In the genomic region with DNA sequence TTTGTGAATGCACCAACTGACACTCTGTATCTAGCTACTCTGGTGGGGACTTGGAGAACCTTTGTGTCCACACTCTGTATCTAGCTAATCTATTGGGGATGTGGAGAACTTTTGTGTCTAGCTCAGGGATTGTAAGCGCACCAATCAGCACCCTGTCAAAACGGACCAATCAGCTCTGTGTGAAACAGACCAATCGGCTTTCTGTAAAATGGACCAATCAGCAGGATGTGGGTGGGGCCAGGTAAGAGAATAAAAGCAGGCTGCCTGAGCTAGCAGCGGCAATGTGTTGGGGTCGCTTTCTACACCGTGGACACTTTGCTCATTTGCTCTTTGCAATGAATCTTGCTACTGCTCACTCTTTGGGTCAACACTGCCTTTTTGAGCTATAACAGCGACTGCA, we compare ENCODE assay signal across 6 cellular contexts.
DNase-seq lines count a peak whose midpoint lies in the region; ATAC-seq, FAIRE-seq and TF ChIP-seq lines count a peak whose summit lies in the region.
"Not testable (repeated sequence)": the region's sequence is repeated elsewhere in the genome, so short reads cannot be mapped to it uniquely, and the experiment has no call there.

No MANE protein-coding gene starts in this region.

- WGBS in K562 (ENCODE audit: insufficient coverage, low coverage, missing lambda C conversion rate): 18% methylated on average over 7 of the region's 7 CpGs
- 88% methylated on average over 7 of the region's 7 CpGs; no CpG with 5 or more reads in 1 of the 2 experiments for WGBS in H1 (ENCODE audit: extremely low coverage in 1 of 2, insufficient coverage in 1 of 2, insufficient read length in 1 of 2, insufficient replicate concordance in 2 of 2, low coverage in 1 of 2, low lambda C conversion rate in 2 of 2, missing lambda C conversion rate in 1 of 2), 2 experiments
- WGBS in HepG2 (ENCODE audit: low lambda C conversion rate): 63% methylated on average over 7 of the region's 7 CpGs
- WGBS in testis, 2 donors: 58 to 86% methylated on average over 7 of the region's 7 CpGs

- not testable (repeated sequence) for H3K23me2 ChIP-seq in H1 (ENCODE audit: low read depth, low read length)

- H2BK120ac ChIP-seq in H1 (replicated peaks; ENCODE audit: low read depth, low read length): not testable (repeated sequence)

- not testable (repeated sequence) for TF ChIP-seq CTCF in WTC11 (IDR thresholded peaks at IDR 0.05); K562 (IDR thresholded peaks at IDR 0.05 in 2 of 3, conservative IDR thresholded peaks at IDR 0.05 in 1 of 3; ENCODE audit: insufficient read depth in 2 of 3, low read depth in 1 of 3, low read length in 3 of 3); H1 (IDR thresholded peaks at IDR 0.05; ENCODE audit: control extremely low read depth in 1 of 3, insufficient read depth in 1 of 3, low read depth in 1 of 3, low read length in 3 of 3); HepG2 (CRISPR knock-in tag; IDR thresholded peaks at IDR 0.05); testis (IDR thresholded peaks at IDR 0.05)

- H2BK15ac ChIP-seq in H1 (ENCODE audit: low read length): not testable (repeated sequence)

- CTCF ChIA-PET in WTC11 (lab: Charles Lee): interaction anchor here (0.8 to 2.0 kb wide), 3 partner anchors 31 to 513 kb away, joined by 3 to 9 read pairs (median 8); partner anchors contain the start of gene SSR3
- CTCF ChIA-PET in K562 (lab: Yijun Ruan, JAX; ENCODE audit: low intra/inter-chr PET ratio): interaction anchor here (0.6 kb wide), 1 partner anchor 52 kb away, joined by 3 read pairs; no protein-coding TSS in a partner anchor
- CTCF ChIA-PET in H1 (lab: Charles Lee; ENCODE audit: partially characterized antibody): interaction anchor here (0.8 to 6.0 kb wide), 10 partner anchors 9 to 132 kb away, joined by 3 to 44 read pairs (median 6); no protein-coding TSS in a partner anchor
- CTCF ChIA-PET in HepG2 (lab: Yijun Ruan, JAX; ENCODE audit: low intra/inter-chr PET ratio, low total read pairs): not testable (repeated sequence)

- not testable (repeated sequence) for H4K20me1 ChIP-seq in K562 (replicated peaks; ENCODE audit: control insufficient read depth, insufficient read depth, low read length); H1 (replicated peaks in 1 of 2; ENCODE audit: control insufficient read depth in 1 of 2, insufficient read depth in 2 of 2, low read length in 2 of 2); HepG2 (ENCODE audit: insufficient read depth, low read length)

- H2BK5ac ChIP-seq in H1 (ENCODE audit: low read depth, low read length): not testable (repeated sequence)

- not testable (repeated sequence) for H3K4me1 ChIP-seq in K562 (replicated peaks in 1 of 2; ENCODE audit: control insufficient read depth in 2 of 2, insufficient read depth in 2 of 2, low read length in 2 of 2); H1 (replicated peaks in 1 of 4; ENCODE audit: control insufficient read depth in 3 of 4, insufficient read depth in 4 of 4, low read length in 3 of 4); testis
- H3K4me1 ChIP-seq in HepG2 (ENCODE audit: insufficient read depth, low read length): peaks cover 15% of the 10 kb centered on the region

- not testable (repeated sequence) for H3K9me3 ChIP-seq in K562 (replicated peaks; ENCODE audit: control insufficient read depth, insufficient read depth, low read depth, low read length); H1 (ENCODE audit: insufficient read depth in 2 of 2, low read depth in 1 of 2, low read length in 1 of 2); HepG2 (ENCODE audit: low read length); testis

- H3K9me1 ChIP-seq in K562 (ENCODE audit: control insufficient read depth, insufficient read depth, low read length): not testable (repeated sequence)

- not testable (repeated sequence) for H3K14ac ChIP-seq in H1 (ENCODE audit: insufficient read length)

- intact Hi-C loops in K562 (cut with micrococcal nuclease): loop anchor here (5.0 to 10.0 kb wide), 5 partner anchors 45 to 1043 kb away; no protein-coding TSS in a partner anchor
- intact Hi-C loops in HepG2 (cut with micrococcal nuclease; ENCODE audit: unreplicated experiment); testis (cut with DNase I; ENCODE audit: low total_unique reads): not testable (repeated sequence)

- not testable (repeated sequence) for H4K8ac ChIP-seq in H1 (ENCODE audit: extremely low read depth, insufficient read depth, low read length)

- H3K27ac ChIP-seq in K562 (ENCODE audit: extremely low read depth, low read depth, low read length); H1 (ENCODE audit: low read depth, low read length); HepG2 (ENCODE audit: extremely low read length, insufficient read depth, low read length); testis: not testable (repeated sequence)

- H3K79me2 ChIP-seq in K562 (ENCODE audit: control insufficient read depth, insufficient read depth, low read length); H1 (ENCODE audit: control insufficient read depth in 1 of 2, insufficient read depth in 2 of 2, low read length in 2 of 2); HepG2 (ENCODE audit: insufficient read depth, low read length): not testable (repeated sequence)

- H3K56ac ChIP-seq in H1 (replicated peaks; ENCODE audit: insufficient read length, low read depth, low read length): not testable (repeated sequence)

- H3K4ac ChIP-seq in H1 (replicated peaks; ENCODE audit: insufficient read length, low read depth, low read length): not testable (repeated sequence)

- H3K4me1 Mint-ChIP-seq in WTC11: peaks cover 17% of the 10 kb centered on the region

- H3K4me2 ChIP-seq in K562 (ENCODE audit: insufficient read depth, low read length); H1 (ENCODE audit: insufficient read depth in 1 of 2, low read depth in 2 of 2, low read length in 2 of 2); HepG2 (ENCODE audit: low read depth, low read length): not testable (repeated sequence)

- H3K27ac Mint-ChIP-seq in WTC11: not testable (repeated sequence)

- H3K4me3 ChIP-seq in K562; H1 (ENCODE audit: extremely low read depth in 1 of 4, insufficient read depth in 2 of 4, low read depth in 3 of 4, low read length in 4 of 4); HepG2 (replicated peaks in 1 of 3; ENCODE audit: insufficient read depth in 1 of 3, low read depth in 2 of 3, low read length in 3 of 3): not testable (repeated sequence)
- peak overlapping the region; percentile 31 to 39 for H3K4me3 ChIP-seq in testis

- FAIRE-seq in K562 (lab: Jason Lieb, UNC); H1 (lab: Jason Lieb, UNC); HepG2 (lab: Jason Lieb, UNC): not testable (repeated sequence)

- peaks cover 0 to 18% of the 10 kb centered on the region in 2 experiments; a peak in 2 of 5 replicates for H3K27me3 ChIP-seq in K562 (ENCODE audit: control insufficient read depth in 2 of 2, insufficient read depth in 2 of 2, low read length in 2 of 2)
- not testable (repeated sequence) for H3K27me3 ChIP-seq in H1 (replicated peaks in 1 of 4; ENCODE audit: control insufficient read depth in 3 of 4, extremely low read depth in 1 of 4, insufficient read depth in 3 of 4, low read length in 3 of 4); HepG2 (ENCODE audit: control insufficient read depth in 1 of 2, insufficient read depth in 2 of 2, low read length in 2 of 2); testis

- not testable (repeated sequence) for H3K23ac ChIP-seq in H1 (ENCODE audit: insufficient read length)

- DNase-seq in DMS53 (lab: John Stamatoyannopoulos, UW) (peak; percentile 26), testis (peak; percentile 76)
- DNase-seq in WTC11 (ENCODE audit: low spot score); K562 (ENCODE audit: extremely low read depth in 1 of 4, low spot score in 3 of 4); H1 (ENCODE audit: low read depth in 1 of 2, low spot score in 2 of 2); HepG2 (ENCODE audit: low spot score): not testable (repeated sequence)

- not testable (repeated sequence) for H4K91ac ChIP-seq in H1 (replicated peaks; ENCODE audit: insufficient read length, low read length)

- not testable (repeated sequence) for TF ChIP-seq POLR2A in K562 (conservative IDR thresholded peaks at IDR 0.05); H1 (IDR thresholded peaks at IDR 0.05; ENCODE audit: control extremely low read depth in 1 of 2, low read depth in 2 of 2, low read length in 2 of 2); HepG2 (IDR thresholded peaks at IDR 0.05; ENCODE audit: insufficient read depth in 1 of 2, low read depth in 2 of 2, low read length in 2 of 2); testis (IDR thresholded peaks at IDR 0.05)

- in situ Hi-C loops in K562 (cut with MboI); HepG2 (cut with HindIII; ENCODE audit: extremely low pct_ligation_motif_present, low pct_unique_long_range_greater_than_20kb): not testable (repeated sequence)

- TF ChIP-seq EP300 in K562 (IDR thresholded peaks at IDR 0.05; ENCODE audit: low read length); H1 (IDR thresholded peaks at IDR 0.05; ENCODE audit: borderline replicate concordance in 1 of 2, low read depth in 2 of 2, low read length in 2 of 2); HepG2 (IDR thresholded peaks at IDR 0.05; ENCODE audit: low read depth in 2 of 2, low read length in 2 of 2); HepG2 (CRISPR knock-in tag; IDR thresholded peaks at IDR 0.05; ENCODE audit: borderline replicate concordance): not testable (repeated sequence)

- not testable (repeated sequence) for ATAC-seq in WTC11, K562, HepG2

- BruUV-seq in K562 (replicated peaks; lab: Mats Ljungman, UMichigan); HepG2 (replicated peaks; lab: Mats Ljungman, UMichigan): not testable (repeated sequence)

- POLR2A ChIA-PET in WTC11 (lab: Charles Lee); K562 (lab: Yijun Ruan, JAX); HepG2 (lab: Yijun Ruan, JAX): not testable (repeated sequence)
- POLR2A ChIA-PET in H1 (lab: Charles Lee; ENCODE audit: partially characterized antibody): interaction anchor here (1.5 kb wide), 1 partner anchor 11 kb away, joined by 5 read pairs; no protein-coding TSS in a partner anchor

- not testable (repeated sequence) for H3K9me3 Mint-ChIP-seq in WTC11

- H2AFZ ChIP-seq in K562 (ENCODE audit: low read depth, low read length); HepG2 (ENCODE audit: low read length): not testable (repeated sequence)
- peak overlapping the region; percentile 58; the same call in 1 of the 2 replicates for H2AFZ ChIP-seq in H1 (ENCODE audit: low read length)

- H3K27me3 Mint-ChIP-seq in WTC11 (ENCODE audit: low read depth): not testable (repeated sequence)

- not testable (repeated sequence) for H3K36me3 Mint-ChIP-seq in WTC11

- not testable (repeated sequence) for TF ChIP-seq RAD21 in K562 (CRISPR knock-in tag; conservative IDR thresholded peaks at IDR 0.05 in 1 of 2, IDR thresholded peaks at IDR 0.05 in 1 of 2); H1 (IDR thresholded peaks at IDR 0.05 in 1 of 2, conservative IDR thresholded peaks at IDR 0.05 in 1 of 2; ENCODE audit: low read depth in 2 of 2, low read length in 2 of 2); HepG2 (CRISPR knock-in tag; IDR thresholded peaks at IDR 0.05)

- H3K9ac ChIP-seq in K562 (ENCODE audit: insufficient read depth in 1 of 2, low read depth in 2 of 2, low read length in 2 of 2); H1 (replicated peaks in 1 of 4; ENCODE audit: extremely low read depth in 1 of 4, low read depth in 3 of 4, low read length in 3 of 4); HepG2 (ENCODE audit: insufficient read depth, low read depth, low read length): not testable (repeated sequence)

- H3K4me3 Mint-ChIP-seq in WTC11: not testable (repeated sequence)

- H4K5ac ChIP-seq in H1 (ENCODE audit: insufficient read length, low read depth, low read length): not testable (repeated sequence)

- not testable (repeated sequence) for H2BK12ac ChIP-seq in H1 (ENCODE audit: low read depth, low read length)

- not testable (repeated sequence) for H3K79me1 ChIP-seq in H1 (ENCODE audit: low read depth, low read length)

- H3K36me3 ChIP-seq in K562 (ENCODE audit: control insufficient read depth, insufficient read depth, low read length); H1 (ENCODE audit: control insufficient read depth in 2 of 4, insufficient read depth in 4 of 4, low read length in 3 of 4); HepG2 (replicated peaks in 1 of 2; ENCODE audit: control insufficient read depth in 1 of 2, insufficient read depth in 2 of 2, low read length in 2 of 2); testis (ENCODE audit: low read depth, missing control alignments): not testable (repeated sequence)

- H2BK20ac ChIP-seq in H1 (ENCODE audit: low read length): not testable (repeated sequence)

- not testable (repeated sequence) for H2AK5ac ChIP-seq in H1 (ENCODE audit: low read depth, low read length)

- not testable (repeated sequence) for H3K18ac ChIP-seq in H1 (ENCODE audit: extremely low read depth, low read length)
